In genomic region chr14:88910386-88910785, GRCh38 we compare ENCODE assay signal across 27 cellular contexts.
"Had no signal": no experiment of that assay in that cellular context is flagged by ENCODE, and none has a peak within 500 bp of the region (broad histone marks: within the 10 kb centered on the region; RNA-seq: fewer than 3 reads in every experiment).

No MANE protein-coding gene starts in this region.

- H3K9me3 ChIP-seq: colonic mucosa, vagina had no signal

- H3K9ac ChIP-seq: neural progenitor cell had no signal

- H3K4me1 ChIP-seq: breast epithelium, colonic mucosa, heart left ventricle, neural progenitor cell, upper lobe of left lung, vagina had no signal

- DNase-seq: activated CD4-positive, alpha-beta T cell treated with anti-CD3 and anti-CD28 coated beads, Interleukin-2, amount 50 U/mL, for 1 hour; activated naive CD4-positive, alpha-beta T cell; activated T-cell treated with anti-CD3 and anti-CD28 coated beads for 4 hours; activated T-cell treated with anti-CD3 and anti-CD28 coated beads, Interleukin-2, amount 50 U/mL, for 72 hours; central memory CD4-positive, alpha-beta T cell; colonic mucosa; effector memory CD8-positive, alpha-beta T cell; erythroblast; foreskin fibroblast; heart left ventricle; hypothalamus; immature natural killer cell; midbrain; naive thymus-derived CD8-positive, alpha-beta T cell; retina; stimulated activated CD4-positive, alpha-beta T cell treated with anti-CD3 and anti-CD28 coated beads, Interleukin-4, amount 100 ng/mL, for 24 hours; stimulated activated naive CD8-positive, alpha-beta T cell treated with anti-CD3 and anti-CD28 coated beads, Interleukin-15, amount 100 ng/mL, for 72 hours; T-helper 2 cell had no signal

- H3K4me3 ChIP-seq: breast epithelium, colonic mucosa, heart left ventricle, neural progenitor cell, skin epidermis, upper lobe of left lung, vagina had no signal

- H3K27me3 ChIP-seq: breast epithelium, colonic mucosa, neural progenitor cell, upper lobe of left lung, vagina had no signal

- H3K36me3 ChIP-seq: breast epithelium, colonic mucosa, heart left ventricle, neural progenitor cell, upper lobe of left lung, vagina had no signal

- ATAC-seq: activated naive CD4-positive, alpha-beta T cell treated with anti-CD3 and anti-CD28 coated beads, Interleukin-2, amount 50 U/mL, for 72 hours; activated T-cell treated with anti-CD3 and anti-CD28 coated beads, Interleukin-2, amount 50 U/mL, for 72 hours; effector memory CD8-positive, alpha-beta T cell; heart left ventricle; naive thymus-derived CD8-positive, alpha-beta T cell; sciatic nerve; stimulated activated effector memory CD8-positive, alpha-beta T cell treated with anti-CD3 and anti-CD28 coated beads, Interleukin-12 subunit alpha, Interleukin-12 subunit beta, amount 100 ng/mL, for 72 hours; stimulated activated naive CD8-positive, alpha-beta T cell treated with anti-CD3 and anti-CD28 coated beads, Interleukin-15, amount 100 ng/mL, for 72 hours; WTC11 had no signal

- H3K4me2 ChIP-seq: neural progenitor cell had no signal

- H3K27ac ChIP-seq: breast epithelium, colonic mucosa, heart left ventricle, neural progenitor cell, skin epidermis, upper lobe of left lung, vagina had no signal

- H2AFZ ChIP-seq: neural progenitor cell had no signal
